In genomic region chr13:28531195-28531955, GRCh38 we compare ENCODE assay signal across 1 cellular context.
TF ChIP-seq lines count a peak whose summit lies in the region.

No MANE protein-coding gene starts in this region.

TF ChIP-seq in K562, 482 proteins besides CTCF, POLR2A, EP300 and RAD21 (continued from another document):
- TF ChIP-seq ZBTB5 (IDR thresholded peaks at IDR 0.05) (peak; percentile 53; the same call in 1 of the 2 replicates), RBFOX2 (IDR thresholded peaks at IDR 0.05; ENCODE audit: low read depth, low read length) (peak; percentile 33; the same call in 1 of the 2 replicates), HLTF (IDR thresholded peaks at IDR 0.05) (peak; percentile 63), ARID3B (CRISPR knock-in tag; IDR thresholded peaks at IDR 0.05; ENCODE audit: borderline replicate concordance) (no peak), HDAC1 (IDR thresholded peaks at IDR 0.05) (peak in 1 of 2 experiments; percentile 27; a peak in 1 of 4 replicates), ZBTB40 (IDR thresholded peaks at IDR 0.05) (0 out of 2 replicates have a peak, but pooled peaks have one; percentile 33), ZBTB40 (CRISPR knock-in tag; IDR thresholded peaks at IDR 0.05) (no peak), ARHGAP35 (IDR thresholded peaks at IDR 0.05; ENCODE audit: partially characterized antibody) (peak; percentile 58), HDGF (IDR thresholded peaks at IDR 0.05) (peak; percentile 95), MXI1 (IDR thresholded peaks at IDR 0.05; ENCODE audit: low read depth, low read length) (no peak), EGR1 (conservative IDR thresholded peaks at IDR 0.05) (peak; percentile 37), PHF20 (IDR thresholded peaks at IDR 0.05; ENCODE audit: partially characterized antibody) (peak; percentile 70), DPF2 (IDR thresholded peaks at IDR 0.05) (peak; percentile 57; the same call in 1 of the 2 replicates), MLLT1 (IDR thresholded peaks at IDR 0.05) (peak in 1 of 2 experiments; percentile 73; a peak in 2 of 4 replicates), PHB2 (IDR thresholded peaks at IDR 0.05; ENCODE audit: low read depth) (0 out of 2 replicates have a peak, but pooled peaks have one; percentile 14), GATAD2A (IDR thresholded peaks at IDR 0.05) (peak; percentile 11; the same call in 1 of the 2 replicates), MIER1 (IDR thresholded peaks at IDR 0.05; ENCODE audit: low read depth) (peak; percentile 54; the same call in 1 of the 2 replicates), ATF4 (CRISPR knock-in tag; IDR thresholded peaks at IDR 0.05) (no peak), MCM5 (IDR thresholded peaks at IDR 0.05; ENCODE audit: low read depth) (no peak), THRAP3 (IDR thresholded peaks at IDR 0.05; ENCODE audit: borderline replicate concordance) (0 out of 2 replicates have a peak, but pooled peaks have one; percentile 59), HBP1 (CRISPR knock-in tag; IDR thresholded peaks at IDR 0.05) (0 out of 2 replicates have a peak, but pooled peaks have one; percentile 24)
